9 cellular contexts compared by ENCODE assay signal in genomic region chr7:129146237-129146979, GRCh38. TPM values are rescaled to one million over a fixed set of nuclear protein-coding genes. Genes with fewer than 3 reads are reported as not detected.
DNase-seq lines count a peak whose midpoint lies in the region; ATAC-seq and TF ChIP-seq lines count a peak whose summit lies in the region.
"Had no signal": no experiment of that assay in that cellular context is flagged by ENCODE, and none has a peak within 500 bp of the region (broad histone marks: within the 10 kb centered on the region; RNA-seq: fewer than 3 reads in every experiment).

No MANE protein-coding gene starts in this region.

- H3K4me3 Mint-ChIP-seq in activated T-cell treated with anti-CD3 and anti-CD28 coated beads, Interleukin-2, amount 50 U/mL, for 4 hours, result peak overlapping the region; percentile 81
- H3K4me3 Mint-ChIP-seq in activated T-helper 17 cell treated with anti-CD3 and anti-CD28 coated beads, Interleukin-2, amount 50 U/mL, for 72 hours, result peak overlapping the region; percentile 83
- H3K4me3 Mint-ChIP-seq in stimulated activated naive CD8-positive, alpha-beta T cell treated with anti-CD3 and anti-CD28 coated beads, Interleukin-15, Interleukin-2, amounts not matched to agents 100 ng/mL and 50 ng/mL, for 24 hours, result peak overlapping the region; percentile 85

- ATAC-seq in activated T-cell treated with anti-CD3 and anti-CD28 coated beads, Interleukin-2, amount 50 U/mL, for 4 hours, result no peak
- ATAC-seq in HG02852 (IDR thresholded peaks at IDR 0.05; ENCODE audit: unreplicated experiment) (peak; percentile 61), SK-N-SH treated with all-trans-retinoic acid at 6 μM for 48 hours (no peak)
- no peak for ATAC-seq in activated T-helper 17 cell treated with anti-CD3 and anti-CD28 coated beads, Interleukin-2, amount 50 U/mL, for 72 hours (replicated peaks)

- H3K27ac Mint-ChIP-seq in activated T-helper 17 cell treated with anti-CD3 and anti-CD28 coated beads, Interleukin-2, amount 50 U/mL, for 72 hours, result no peak overlapping the region
- peak overlapping the region; percentile 21 for H3K27ac Mint-ChIP-seq in stimulated activated naive CD8-positive, alpha-beta T cell treated with anti-CD3 and anti-CD28 coated beads, Interleukin-15, Interleukin-2, amounts not matched to agents 100 ng/mL and 50 ng/mL, for 24 hours

- H3K27me3 Mint-ChIP-seq in activated T-cell treated with anti-CD3 and anti-CD28 coated beads, Interleukin-2, amount 50 U/mL, for 4 hours (ENCODE audit: low read depth), result peaks cover 28% of the 10 kb centered on the region
- H3K27me3 Mint-ChIP-seq in activated T-helper 17 cell treated with anti-CD3 and anti-CD28 coated beads, Interleukin-2, amount 50 U/mL, for 72 hours, result peaks cover 35% of the 10 kb centered on the region
- H3K27me3 Mint-ChIP-seq in stimulated activated naive CD8-positive, alpha-beta T cell treated with anti-CD3 and anti-CD28 coated beads, Interleukin-15, Interleukin-2, amounts not matched to agents 100 ng/mL and 50 ng/mL, for 24 hours, result peaks cover 20% of the 10 kb centered on the region

- H3K4me1 Mint-ChIP-seq in activated T-cell treated with anti-CD3 and anti-CD28 coated beads, Interleukin-2, amount 50 U/mL, for 4 hours (ENCODE audit: low read depth), result peaks cover 16% of the 10 kb centered on the region
- no peaks in the 10 kb centered on the region for H3K4me1 Mint-ChIP-seq in activated T-helper 17 cell treated with anti-CD3 and anti-CD28 coated beads, Interleukin-2, amount 50 U/mL, for 72 hours
- peaks cover 25% of the 10 kb centered on the region for H3K4me1 Mint-ChIP-seq in stimulated activated naive CD8-positive, alpha-beta T cell treated with anti-CD3 and anti-CD28 coated beads, Interleukin-15, Interleukin-2, amounts not matched to agents 100 ng/mL and 50 ng/mL, for 24 hours (ENCODE audit: low read depth)

- no peak for DNase-seq in activated T-cell treated with anti-CD3 and anti-CD28 coated beads, Interleukin-2, amount 50 U/mL, for 4 hours
- no peak for DNase-seq in activated T-cell treated with anti-CD3 and anti-CD28 coated beads, Interleukin-2, amount 50 U/mL, for 48 hours
- no peak for DNase-seq in stimulated activated CD4-positive, alpha-beta T cell treated with anti-CD3 and anti-CD28 coated beads, Interleukin-12 subunit alpha, Interleukin-12 subunit beta, amount 100 ng/mL, for 4 hours
- no peak for DNase-seq in NCI-H146 (lab: John Stamatoyannopoulos, UW)
- DNase-seq: IMR-90 had no signal

- H3K9me3 Mint-ChIP-seq in activated T-cell treated with anti-CD3 and anti-CD28 coated beads, Interleukin-2, amount 50 U/mL, for 4 hours, result no peaks in the 10 kb centered on the region
- H3K9me3 Mint-ChIP-seq in activated T-helper 17 cell treated with anti-CD3 and anti-CD28 coated beads, Interleukin-2, amount 50 U/mL, for 72 hours, result no peaks in the 10 kb centered on the region
- H3K9me3 Mint-ChIP-seq in stimulated activated naive CD8-positive, alpha-beta T cell treated with anti-CD3 and anti-CD28 coated beads, Interleukin-15, Interleukin-2, amounts not matched to agents 100 ng/mL and 50 ng/mL, for 24 hours, result no peaks in the 10 kb centered on the region

- H3K36me3 Mint-ChIP-seq in activated T-cell treated with anti-CD3 and anti-CD28 coated beads, Interleukin-2, amount 50 U/mL, for 4 hours (ENCODE audit: insufficient read depth), result no peaks in the 10 kb centered on the region
- H3K36me3 Mint-ChIP-seq in activated T-helper 17 cell treated with anti-CD3 and anti-CD28 coated beads, Interleukin-2, amount 50 U/mL, for 72 hours (ENCODE audit: low read depth), result no peaks in the 10 kb centered on the region
- no peaks in the 10 kb centered on the region for H3K36me3 Mint-ChIP-seq in stimulated activated naive CD8-positive, alpha-beta T cell treated with anti-CD3 and anti-CD28 coated beads, Interleukin-15, Interleukin-2, amounts not matched to agents 100 ng/mL and 50 ng/mL, for 24 hours (ENCODE audit: low read depth)

TF ChIP-seq in SK-N-SH treated with all-trans-retinoic acid at 6 μM for 48 hours, 23 proteins besides CTCF, POLR2A, EP300 and RAD21:
- TF ChIP-seq ZC3H10 (CRISPR knock-in tag; IDR thresholded peaks at IDR 0.05) (no peak), TOX (CRISPR knock-in tag; IDR thresholded peaks at IDR 0.05; ENCODE audit: borderline replicate concordance) (no peak), SNAI2 (CRISPR knock-in tag; IDR thresholded peaks at IDR 0.05) (no peak), GLIS3 (CRISPR knock-in tag; IDR thresholded peaks at IDR 0.05) (no peak), PPARA (CRISPR knock-in tag; IDR thresholded peaks at IDR 0.05; ENCODE audit: borderline replicate concordance) (no peak), ZNF565 (CRISPR knock-in tag; conservative IDR thresholded peaks at IDR 0.05; ENCODE audit: low read depth) (no peak)

RNA-seq across cellular contexts. Expression of gene TSPAN33, which starts 1.9 kb away (rescaled TPM):
- 10 to 100 TPM in 1 of 3 donors, 1 to 10 TPM in 2; 6.2 to 10.6 (median 9.4) TPM for total RNA-seq in activated T-cell treated with anti-CD3 and anti-CD28 coated beads, Interleukin-2, amount 50 U/mL, for 4 hours
- 1 to 10 TPM in 1 of 2 donors, under 1 TPM in 1; 0.67 to 2.6 TPM for total RNA-seq in activated T-helper 17 cell treated with anti-CD3 and anti-CD28 coated beads, Interleukin-2, amount 50 U/mL, for 72 hours

RNA-seq across cellular contexts. Expression of gene SMO, which starts 42.0 kb away (rescaled TPM):
- under 1 TPM; 0.11 to 0.25 (median 0.18) TPM for total RNA-seq in activated T-cell treated with anti-CD3 and anti-CD28 coated beads, Interleukin-2, amount 50 U/mL, for 4 hours
- total RNA-seq in activated T-helper 17 cell treated with anti-CD3 and anti-CD28 coated beads, Interleukin-2, amount 50 U/mL, for 72 hours, result under 1 TPM in 1 of 2 donors, not detected in 1; 0.08 TPM
